Comparison of ENCODE assay signal across 8 cellular contexts in the genomic region with DNA sequence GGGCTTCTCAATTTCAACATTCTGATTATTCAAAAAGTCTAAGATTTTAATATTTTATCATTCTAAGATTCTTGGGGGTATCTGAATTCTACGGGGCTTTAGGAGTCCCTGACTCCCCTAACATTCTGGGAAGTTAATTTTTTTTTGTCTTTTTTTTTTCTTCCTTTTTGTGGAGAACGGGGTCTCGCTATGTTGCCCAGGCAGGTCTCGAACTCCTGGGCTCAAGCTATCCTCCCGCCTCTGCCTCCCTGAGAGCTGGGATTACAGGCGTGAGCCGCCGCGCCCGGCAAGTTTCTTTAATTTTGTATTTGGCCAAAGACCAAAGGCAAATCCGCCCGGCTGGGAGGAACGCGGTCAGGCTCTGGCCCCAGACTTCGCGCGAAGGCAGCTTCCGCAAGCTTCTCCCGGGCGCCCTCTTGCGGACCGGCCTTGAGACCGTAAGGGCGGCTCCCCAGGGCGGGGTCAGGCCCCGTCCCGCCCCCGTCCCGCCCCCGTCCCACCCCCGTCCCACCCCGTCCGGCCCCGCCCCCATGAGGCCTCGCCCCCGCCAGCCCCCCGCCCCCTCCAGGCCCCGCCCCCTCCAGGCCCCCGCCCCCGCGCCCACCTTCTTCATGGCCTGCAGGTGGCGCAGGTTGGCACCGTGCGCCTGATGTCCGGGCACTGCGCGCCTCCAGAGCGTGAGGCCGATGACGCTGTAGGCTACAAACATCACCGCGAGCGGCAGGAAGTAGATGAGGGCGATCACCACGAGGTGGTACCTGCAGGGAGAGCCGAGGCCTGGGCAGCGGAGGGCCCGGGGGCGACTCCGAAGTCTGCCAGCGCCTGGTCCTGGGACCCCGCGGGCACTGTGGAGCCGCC. TPM values are rescaled to one million over a fixed set of nuclear protein-coding genes. Genes with fewer than 3 reads are reported as not detected.
A peak's percentile ranks its signal among the peaks of the same experiment; 100 is the strongest.
DNase-seq lines count a peak whose midpoint lies in the region; ATAC-seq and TF ChIP-seq lines count a peak whose summit lies in the region.

No MANE protein-coding gene starts in this region.

- H3K27me3 Mint-ChIP-seq in CD14-positive monocyte (ENCODE audit: low read depth in 3 of 3): peaks cover 0 to 8% (median 4%) of the 10 kb centered on the region in 3 donors

- peak overlapping the region; percentile 76 to 87 for H3K4me3 Mint-ChIP-seq in CD14-positive monocyte

- TF ChIP-seq CTCF in CD14-positive monocyte (IDR thresholded peaks at IDR 0.05): peak; percentile 91
- peak; percentile 74 for TF ChIP-seq CTCF in colonic mucosa (IDR thresholded peaks at IDR 0.05)
- TF ChIP-seq CTCF in liver (IDR thresholded peaks at IDR 0.05; ENCODE audit: low read depth, low read length, missing input control): peak; percentile 46

- H3K27ac Mint-ChIP-seq in CD14-positive monocyte: peak overlapping the region; percentile 56 to 88 (median 81)

- H3K9me3 ChIP-seq in colonic mucosa (no peaks in the 10 kb centered on the region), liver (ENCODE audit: control insufficient read depth in 4 of 4, low read length in 3 of 4) (no peaks in the 10 kb centered on the region)

- no peaks in the 10 kb centered on the region for H3K36me3 ChIP-seq in colonic mucosa
- H3K36me3 ChIP-seq in liver (ENCODE audit: control insufficient read depth in 4 of 4, insufficient read depth in 3 of 4, low read depth in 1 of 4, low read length in 3 of 4): no peaks in the 10 kb centered on the region

- 4% methylated on average over 64 of the region's 64 CpGs for WGBS in liver

- intact Hi-C loops in CD14-positive monocyte (cut with micrococcal nuclease): loop anchor here (2.0 to 5.0 kb wide), 2 partner anchors 94 to 99 kb away; no protein-coding TSS in a partner anchor
- intact Hi-C loops in colonic mucosa (cut with DNase I): loop anchor here (1.0 to 5.0 kb wide), 3 partner anchors 13 to 229 kb away; no protein-coding TSS in a partner anchor

- peaks cover 9 to 12% of the 10 kb centered on the region in 2 donors for H3K36me3 Mint-ChIP-seq in CD14-positive monocyte

- H3K4me1 ChIP-seq in colonic mucosa (no peaks in the 10 kb centered on the region), liver (ENCODE audit: control insufficient read depth in 4 of 4, insufficient read depth in 4 of 4, low read length in 3 of 4) (peaks cover 0 to 4% (median 2%) of the 10 kb centered on the region in 4 donors)

- ATAC-seq in HG03442 (IDR thresholded peaks at IDR 0.05; ENCODE audit: unreplicated experiment): peak; percentile 86

- H3K27me3 ChIP-seq in colonic mucosa (no peaks in the 10 kb centered on the region), liver (ENCODE audit: control insufficient read depth in 4 of 4, insufficient read depth in 4 of 4, low read length in 3 of 4) (no peaks in the 10 kb centered on the region)

- H3K4me3 ChIP-seq in colonic mucosa: peak overlapping the region; percentile 13
- H3K4me3 ChIP-seq in liver (ENCODE audit: low read depth in 1 of 3, low read length in 3 of 3): peak overlapping the region in 2 of 3 donors; percentile 40 to 54

- DNase-seq in CD14-positive monocyte (ENCODE audit: low spot score) (peak; percentile 92), GM19240 (ENCODE audit: insufficient read length, low spot score) (peak; percentile 93), NCI-H510A treated with DMSO at 0.1 percent for 48 hours (lab: John Stamatoyannopoulos, UW) (peak; percentile 89), colonic mucosa (peak; percentile 97)
- peak; percentile 92 for DNase-seq in activated CD4-positive, alpha-beta T cell treated with anti-CD3 and anti-CD28 coated beads for 48 hours
- peak; percentile 87 for DNase-seq in stimulated activated CD4-positive, alpha-beta T cell treated with anti-CD3 and anti-CD28 coated beads, Interleukin-4, amount 100 ng/mL, for 1 hour

- peaks cover 22% of the 10 kb centered on the region for H3K4me1 Mint-ChIP-seq in CD14-positive monocyte

- H3K9ac ChIP-seq in colonic mucosa (ENCODE audit: low read depth in 2 of 2, low read length in 2 of 2) (peak overlapping the region in 1 of 2 donors; percentile 4), liver (ENCODE audit: low read depth in 1 of 2, low read length in 2 of 2) (peak overlapping the region in 1 of 2 donors; percentile 9)

- TF ChIP-seq RAD21 in liver (IDR thresholded peaks at IDR 0.05): peak; percentile 49 to 65

- peak overlapping the region; percentile 90 for H3K27ac ChIP-seq in colonic mucosa
- H3K27ac ChIP-seq in liver (ENCODE audit: low read depth in 1 of 2, low read length in 2 of 2): peak overlapping the region; percentile 68 to 86

- peaks cover 0 to 2% (median 0%) of the 10 kb centered on the region in 7 donors for H3K9me3 Mint-ChIP-seq in CD14-positive monocyte

TF ChIP-seq in liver, 16 proteins besides CTCF, POLR2A, EP300 and RAD21:
- TF ChIP-seq, protein P1, sequence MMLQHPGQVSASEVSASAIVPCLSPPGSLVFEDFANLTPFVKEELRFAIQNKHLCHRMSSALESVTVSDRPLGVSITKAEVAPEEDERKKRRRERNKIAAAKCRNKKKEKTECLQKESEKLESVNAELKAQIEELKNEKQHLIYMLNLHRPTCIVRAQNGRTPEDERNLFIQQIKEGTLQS (IDR thresholded peaks at IDR 0.05): no peak
- TF ChIP-seq GABPA (IDR thresholded peaks at IDR 0.05 in 1 of 2, conservative IDR thresholded peaks at IDR 0.05 in 1 of 2): no peak
- no peak for TF ChIP-seq FOXA1 (IDR thresholded peaks at IDR 0.05)
- TF ChIP-seq, protein P2, sequence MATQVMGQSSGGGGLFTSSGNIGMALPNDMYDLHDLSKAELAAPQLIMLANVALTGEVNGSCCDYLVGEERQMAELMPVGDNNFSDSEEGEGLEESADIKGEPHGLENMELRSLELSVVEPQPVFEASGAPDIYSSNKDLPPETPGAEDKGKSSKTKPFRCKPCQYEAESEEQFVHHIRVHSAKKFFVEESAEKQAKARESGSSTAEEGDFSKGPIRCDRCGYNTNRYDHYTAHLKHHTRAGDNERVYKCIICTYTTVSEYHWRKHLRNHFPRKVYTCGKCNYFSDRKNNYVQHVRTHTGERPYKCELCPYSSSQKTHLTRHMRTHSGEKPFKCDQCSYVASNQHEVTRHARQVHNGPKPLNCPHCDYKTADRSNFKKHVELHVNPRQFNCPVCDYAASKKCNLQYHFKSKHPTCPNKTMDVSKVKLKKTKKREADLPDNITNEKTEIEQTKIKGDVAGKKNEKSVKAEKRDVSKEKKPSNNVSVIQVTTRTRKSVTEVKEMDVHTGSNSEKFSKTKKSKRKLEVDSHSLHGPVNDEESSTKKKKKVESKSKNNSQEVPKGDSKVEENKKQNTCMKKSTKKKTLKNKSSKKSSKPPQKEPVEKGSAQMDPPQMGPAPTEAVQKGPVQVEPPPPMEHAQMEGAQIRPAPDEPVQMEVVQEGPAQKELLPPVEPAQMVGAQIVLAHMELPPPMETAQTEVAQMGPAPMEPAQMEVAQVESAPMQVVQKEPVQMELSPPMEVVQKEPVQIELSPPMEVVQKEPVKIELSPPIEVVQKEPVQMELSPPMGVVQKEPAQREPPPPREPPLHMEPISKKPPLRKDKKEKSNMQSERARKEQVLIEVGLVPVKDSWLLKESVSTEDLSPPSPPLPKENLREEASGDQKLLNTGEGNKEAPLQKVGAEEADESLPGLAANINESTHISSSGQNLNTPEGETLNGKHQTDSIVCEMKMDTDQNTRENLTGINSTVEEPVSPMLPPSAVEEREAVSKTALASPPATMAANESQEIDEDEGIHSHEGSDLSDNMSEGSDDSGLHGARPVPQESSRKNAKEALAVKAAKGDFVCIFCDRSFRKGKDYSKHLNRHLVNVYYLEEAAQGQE (IDR thresholded peaks at IDR 0.05): no peak
- peak in 1 of 2 donors; percentile 16 for TF ChIP-seq RXRA (IDR thresholded peaks at IDR 0.05)
- TF ChIP-seq, protein P3, sequence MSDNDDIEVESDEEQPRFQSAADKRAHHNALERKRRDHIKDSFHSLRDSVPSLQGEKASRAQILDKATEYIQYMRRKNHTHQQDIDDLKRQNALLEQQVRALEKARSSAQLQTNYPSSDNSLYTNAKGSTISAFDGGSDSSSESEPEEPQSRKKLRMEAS (IDR thresholded peaks at IDR 0.05): no peak
- no peak for TF ChIP-seq YY1 (IDR thresholded peaks at IDR 0.05)
- no peak for TF ChIP-seq FOXA2 (IDR thresholded peaks at IDR 0.05)
- no peak for TF ChIP-seq JUND (IDR thresholded peaks at IDR 0.05)
- no peak for TF ChIP-seq TAF1 (conservative IDR thresholded peaks at IDR 0.05)
- peak in 1 of 2 donors; percentile 33 for TF ChIP-seq HNF4A (conservative IDR thresholded peaks at IDR 0.05)
- TF ChIP-seq HNF4G (IDR thresholded peaks at IDR 0.05): no peak
- TF ChIP-seq EGR1 (IDR thresholded peaks at IDR 0.05; ENCODE audit: low read depth in 2 of 2): peak in 1 of 2 donors; percentile 53
- TF ChIP-seq, protein P4, sequence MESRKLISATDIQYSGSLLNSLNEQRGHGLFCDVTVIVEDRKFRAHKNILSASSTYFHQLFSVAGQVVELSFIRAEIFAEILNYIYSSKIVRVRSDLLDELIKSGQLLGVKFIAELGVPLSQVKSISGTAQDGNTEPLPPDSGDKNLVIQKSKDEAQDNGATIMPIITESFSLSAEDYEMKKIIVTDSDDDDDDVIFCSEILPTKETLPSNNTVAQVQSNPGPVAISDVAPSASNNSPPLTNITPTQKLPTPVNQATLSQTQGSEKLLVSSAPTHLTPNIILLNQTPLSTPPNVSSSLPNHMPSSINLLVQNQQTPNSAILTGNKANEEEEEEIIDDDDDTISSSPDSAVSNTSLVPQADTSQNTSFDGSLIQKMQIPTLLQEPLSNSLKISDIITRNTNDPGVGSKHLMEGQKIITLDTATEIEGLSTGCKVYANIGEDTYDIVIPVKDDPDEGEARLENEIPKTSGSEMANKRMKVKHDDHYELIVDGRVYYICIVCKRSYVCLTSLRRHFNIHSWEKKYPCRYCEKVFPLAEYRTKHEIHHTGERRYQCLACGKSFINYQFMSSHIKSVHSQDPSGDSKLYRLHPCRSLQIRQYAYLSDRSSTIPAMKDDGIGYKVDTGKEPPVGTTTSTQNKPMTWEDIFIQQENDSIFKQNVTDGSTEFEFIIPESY (IDR thresholded peaks at IDR 0.05): no peak
- peak; percentile 49 for TF ChIP-seq SP1 (IDR thresholded peaks at IDR 0.05)
- TF ChIP-seq NR2F2 (IDR thresholded peaks at IDR 0.05): no peak

RNA-seq across cellular contexts. Expression of a gene that starts 8.2 kb away (rescaled TPM):
- polyA plus RNA-seq in CD14-positive monocyte (under 1 TPM; 0.20 to 0.23 TPM), liver (under 1 TPM; 0.12 to 0.18 TPM)
- total RNA-seq in colonic mucosa (10 to 100 TPM in 1 of 2 donors, under 1 TPM in 1; 0.22 to 18.8 TPM), liver (under 1 TPM in 1 of 2 donors, not detected in 1; 0.08 TPM)

RNA-seq across cellular contexts. Expression of a gene that starts 42.7 kb away (rescaled TPM):
- polyA plus RNA-seq in CD14-positive monocyte (under 1 TPM in 1 of 2 donors, not detected in 1; 0.22 TPM), liver (1 to 10 TPM; 2.0 to 4.3 TPM)
- total RNA-seq in colonic mucosa (100 to 1,000 TPM; 129 TPM), liver (1 to 10 TPM; 2.6 to 4.0 TPM)

Comparison
In these comparisons a context has a peak if more than half of its experiments do, and no peak if none do; other contexts are left out.
1. Peak in every context shown above with its lines: DNase-seq, ATAC-seq, H3K4me3 ChIP-seq and H3K27ac ChIP-seq.
2. RNA of a gene that starts 42.7 kb away (total RNA-seq): 129 TPM in colonic mucosa; 2.6 to 4.0 TPM in liver; every median in the first group is over 10 times any median in the second.